Comparison of ENCODE assay signal across 14 cellular contexts in the genomic region with DNA sequence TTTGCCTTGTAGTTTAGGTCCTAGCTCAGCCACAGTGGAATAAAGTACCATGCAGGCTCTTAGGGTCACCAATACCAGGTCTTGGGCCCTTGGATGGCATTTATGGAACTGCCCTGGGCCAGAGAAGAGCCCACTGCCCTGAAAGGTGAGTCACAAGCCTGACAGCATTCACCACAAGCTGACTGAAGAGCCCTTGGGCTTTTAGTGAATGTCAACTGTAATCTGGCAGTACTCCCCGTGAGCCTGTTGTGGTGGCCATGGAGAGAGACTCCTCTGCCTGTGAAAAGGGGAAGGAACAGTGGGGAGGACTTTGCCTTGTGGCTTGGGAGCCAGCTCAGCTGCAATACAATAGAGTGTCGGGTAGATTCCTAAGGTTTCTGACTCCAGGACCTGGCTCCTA.
"Had no signal": no experiment of that assay in that cellular context is flagged by ENCODE, and none has a peak within 500 bp of the region (broad histone marks: within the 10 kb centered on the region; RNA-seq: fewer than 3 reads in every experiment).

No MANE protein-coding gene starts in this region.

- H3K4me3 ChIP-seq: heart right ventricle, uterus had no signal

- H3K36me3 ChIP-seq: heart right ventricle, uterus, WERI-Rb-1 had no signal

- H3K9me3 Mint-ChIP-seq: nephron progenitor cell had no signal

- ATAC-seq: activated CD8-positive, alpha-beta T cell treated with anti-CD3 and anti-CD28 coated beads for 36 hours; left lobe of liver had no signal

- H3K4me1 Mint-ChIP-seq: activated naive CD8-positive, alpha-beta T cell treated with anti-CD3 and anti-CD28 coated beads, Interleukin-2, amount 10 ng/mL, durations not matched to agents 7 days and 5 days; nephron progenitor cell had no signal

- H3K27me3 Mint-ChIP-seq: activated CD8-positive, alpha-beta T cell treated with anti-CD3 and anti-CD28 coated beads for 36 hours; activated naive CD8-positive, alpha-beta T cell treated with anti-CD3 and anti-CD28 coated beads, Interleukin-2, amount 10 ng/mL, durations not matched to agents 7 days and 5 days had no signal

- DNase-seq: activated CD4-positive, alpha-beta T cell treated with anti-CD3 and anti-CD28 coated beads for 4 hours; activated CD8-positive, alpha-beta memory T cell treated with anti-CD3 and anti-CD28 coated beads, Interleukin-2, amount 50 U/mL, for 48 hours; activated CD8-positive, alpha-beta T cell treated with anti-CD3 and anti-CD28 coated beads for 36 hours; activated naive CD8-positive, alpha-beta T cell treated with anti-CD3 and anti-CD28 coated beads, Interleukin-2, amount 10 ng/mL, durations not matched to agents 7 days and 5 days; anterior cingulate cortex; foreskin melanocyte; heart right ventricle; mesenchymal stem cell; nephron progenitor cell; stimulated activated CD4-positive, alpha-beta T cell treated with anti-CD3 and anti-CD28 coated beads, Interleukin-4, amount 100 ng/mL, for 24 hours; uterus; WERI-Rb-1 had no signal

- H3K27ac ChIP-seq: heart right ventricle, uterus, WERI-Rb-1 had no signal

- H3K4me1 ChIP-seq: heart right ventricle, uterus had no signal

- H3K27ac Mint-ChIP-seq: activated CD8-positive, alpha-beta T cell treated with anti-CD3 and anti-CD28 coated beads for 36 hours; activated naive CD8-positive, alpha-beta T cell treated with anti-CD3 and anti-CD28 coated beads, Interleukin-2, amount 10 ng/mL, durations not matched to agents 7 days and 5 days; nephron progenitor cell; T-helper 2 cell treated with Interferon-gamma antibody and Interleukin-4, amounts not matched to agents 5 μg/mL and 100 μg/mL, for 36 hours had no signal

- H3K27me3 ChIP-seq: heart right ventricle, uterus had no signal

- H3K9me3 ChIP-seq: uterus had no signal

- H3K36me3 Mint-ChIP-seq: activated naive CD8-positive, alpha-beta T cell treated with anti-CD3 and anti-CD28 coated beads, Interleukin-2, amount 10 ng/mL, durations not matched to agents 7 days and 5 days had no signal

- H3K4me3 Mint-ChIP-seq: activated CD8-positive, alpha-beta T cell treated with anti-CD3 and anti-CD28 coated beads for 36 hours; activated naive CD8-positive, alpha-beta T cell treated with anti-CD3 and anti-CD28 coated beads, Interleukin-2, amount 10 ng/mL, durations not matched to agents 7 days and 5 days; nephron progenitor cell; T-helper 2 cell treated with Interferon-gamma antibody and Interleukin-4, amounts not matched to agents 5 μg/mL and 100 μg/mL, for 36 hours had no signal
